ENCODE assay signal across 21 cellular contexts in the genomic region with DNA sequence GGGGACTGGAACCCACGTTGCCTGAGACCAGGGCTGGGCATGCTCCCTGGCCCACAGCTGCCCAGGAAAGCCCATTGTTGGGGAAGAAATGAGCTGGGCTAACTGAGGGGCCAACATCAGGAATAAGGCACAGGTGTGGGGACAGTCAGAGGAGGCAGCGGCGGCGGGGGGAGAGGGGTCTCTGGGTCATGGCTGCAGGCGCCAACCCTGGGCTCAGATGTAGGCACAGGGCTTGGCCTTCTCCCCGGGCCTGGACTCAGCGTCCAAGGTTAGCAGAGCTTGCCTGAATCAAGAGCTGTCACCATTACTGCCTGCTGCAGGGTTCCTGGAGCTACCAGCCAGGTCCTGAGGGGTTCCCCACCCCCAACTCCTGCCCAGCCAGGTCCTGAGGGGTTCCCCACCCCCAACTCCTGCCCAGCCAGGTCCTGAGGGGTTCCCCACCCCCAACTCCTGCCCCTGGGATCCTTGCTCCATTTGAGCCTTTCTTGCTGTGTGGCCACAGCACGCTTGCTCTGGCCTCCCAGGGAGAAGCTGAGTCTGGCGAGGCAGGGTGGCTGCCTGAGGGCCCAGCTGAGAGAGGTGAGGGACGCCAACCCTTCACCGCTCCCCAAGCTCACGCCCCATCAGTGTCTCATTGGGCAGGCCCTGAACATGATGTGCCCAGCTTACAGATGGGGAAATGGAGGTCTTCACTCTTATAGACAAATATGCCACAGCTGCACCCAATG. TPM values are rescaled to one million over a fixed set of nuclear protein-coding genes. Genes with fewer than 3 reads are reported as not detected.
"Had no signal": no experiment of that assay in that cellular context is flagged by ENCODE, and none has a peak within 500 bp of the region (broad histone marks: within the 10 kb centered on the region; RNA-seq: fewer than 3 reads in every experiment).

No MANE protein-coding gene starts in this region.

- DNase-seq: KBM-7, MV-4-11, NCI-H1048, NCI-H1105, NCI-H1417, NCI-H1436 treated with DMSO at 0.1 percent for 48 hours, NCI-H1694, NCI-H1930, NCI-H2081, NCI-H2107, NCI-H2227 treated with DMSO at 0.1 percent for 48 hours, NCI-H524, NCI-H526 treated with DMSO at 0.1 percent for 48 hours, NCI-H748 treated with DMSO at 0.1 percent for 48 hours, Right ventricle myocardium superior, RPMI8226, SIG-M5 had no signal

- H3K9me3 ChIP-seq: SJSA1 had no signal

- H3K36me3 ChIP-seq: SJSA1 had no signal

- H3K27ac ChIP-seq: HL-60, SJSA1, SK-N-MC had no signal

- H3K4me3 ChIP-seq: SJSA1, SK-N-MC had no signal

RNA-seq across cellular contexts. Expression of a gene that starts 6.2 kb away (rescaled TPM):
- total RNA-seq: LHCN-M2, Right ventricle myocardium superior, SJSA1 had no signal
